Comparison of ENCODE assay signal across 7 cellular contexts in the genomic region with DNA sequence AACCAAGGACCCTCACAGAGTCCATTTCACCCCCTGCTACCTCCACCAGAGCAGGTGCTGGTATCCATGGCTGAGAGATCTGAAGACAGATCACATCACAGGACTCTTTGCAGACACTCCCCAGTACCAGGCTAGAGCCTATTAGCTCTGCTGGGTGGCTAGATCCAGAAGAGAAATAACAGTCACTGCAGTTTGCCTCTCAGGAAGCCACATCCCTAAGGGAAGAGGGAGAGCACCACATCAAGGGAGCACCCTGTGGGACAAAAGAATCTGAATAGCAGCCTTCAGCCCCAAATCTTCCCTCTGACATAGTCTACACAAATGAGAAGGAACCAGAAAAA. TPM values are rescaled to one million over a fixed set of nuclear protein-coding genes. Genes with fewer than 3 reads are reported as not detected.
"Had no signal": no experiment of that assay in that cellular context is flagged by ENCODE, and none has a peak within 500 bp of the region (broad histone marks: within the 10 kb centered on the region; RNA-seq: fewer than 3 reads in every experiment).

No MANE protein-coding gene starts in this region.

RNA-seq across cellular contexts. Expression of a gene that starts 37.5 kb away (rescaled TPM):
- total RNA-seq: activated B cell treated with CpG ODN at 0.5 μM for 24 hours; activated CD4-positive, alpha-beta memory T cell treated with anti-CD3 and anti-CD28 coated beads for 36 hours; activated T-cell treated with anti-CD3 and anti-CD28 coated beads, Interleukin-2, amount 50 U/mL, for 4 hours; bronchial epithelial cell; M059J; SJSA1; T-helper 17 cell had no signal
